Comparison of ENCODE assay signal across 16 cellular contexts in the genomic region with DNA sequence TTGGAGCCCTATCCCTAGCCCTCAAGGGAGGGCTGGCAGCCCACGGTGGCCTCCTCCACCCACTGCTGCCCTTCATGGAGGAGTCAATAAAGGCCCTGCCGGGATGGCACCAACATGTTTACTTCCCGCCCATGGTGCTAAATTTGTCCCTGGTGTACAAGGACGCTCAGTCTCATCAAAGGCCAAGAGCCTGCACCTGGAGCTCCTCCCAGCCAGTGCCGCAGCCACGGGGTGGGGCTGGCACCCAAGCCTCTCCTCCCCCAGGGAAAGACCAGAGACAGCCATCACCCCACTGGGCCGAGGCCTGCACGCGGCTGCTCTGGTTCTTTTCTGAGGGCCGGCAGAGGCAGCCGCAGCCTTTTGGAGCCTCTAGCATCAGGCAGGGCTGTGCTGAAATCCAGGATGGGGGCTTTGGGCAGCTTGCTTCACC. TPM values are rescaled to one million over a fixed set of nuclear protein-coding genes. Genes with fewer than 3 reads are reported as not detected.
A peak's percentile ranks its signal among the peaks of the same experiment; 100 is the strongest.
DNase-seq lines count a peak whose midpoint lies in the region; ATAC-seq and TF ChIP-seq lines count a peak whose summit lies in the region.
"Had no signal": no experiment of that assay in that cellular context is flagged by ENCODE, and none has a peak within 500 bp of the region (broad histone marks: within the 10 kb centered on the region; RNA-seq: fewer than 3 reads in every experiment).

No MANE protein-coding gene starts in this region.

- H3K9ac ChIP-seq in OCI-LY1 (ENCODE audit: low read length) (peak overlapping the region; percentile 8; the same call in 1 of the 2 replicates), liver (ENCODE audit: low read depth in 1 of 2, low read length in 2 of 2) (no peak overlapping the region)

- intact Hi-C loops in heart right ventricle (cut with DNase I): loop anchor here in 2 of 10 donors (10.0 kb wide), 1 partner anchor 117 kb away; no protein-coding TSS in a partner anchor
- intact Hi-C loops in gastrocnemius medialis (cut with DNase I; ENCODE audit: low total_unique reads): loop anchor here (2.0 kb wide), 1 partner anchor 33 kb away; no protein-coding TSS in a partner anchor

- 76 to 82% methylated on average over 11 of the region's 11 CpGs for WGBS in heart right ventricle, 2 donors
- WGBS in liver: 60% methylated on average over 11 of the region's 11 CpGs

- H2AFZ ChIP-seq in OCI-LY1 (ENCODE audit: low read length): no peak overlapping the region

- H3K9me3 ChIP-seq in OCI-LY1 (ENCODE audit: low read length) (no peaks in the 10 kb centered on the region), heart right ventricle (no peaks in the 10 kb centered on the region), liver (ENCODE audit: control insufficient read depth in 4 of 4, low read length in 3 of 4) (no peaks in the 10 kb centered on the region), gastrocnemius medialis (no peaks in the 10 kb centered on the region)

- H3K27me3 ChIP-seq in OCI-LY1 (ENCODE audit: insufficient read depth, low read length): no peaks in the 10 kb centered on the region
- peaks cover 0 to 17% (median 0%) of the 10 kb centered on the region in 7 donors for H3K27me3 ChIP-seq in heart right ventricle
- no peaks in the 10 kb centered on the region for H3K27me3 ChIP-seq in liver (ENCODE audit: control insufficient read depth in 4 of 4, insufficient read depth in 4 of 4, low read length in 3 of 4)
- H3K27me3 ChIP-seq in gastrocnemius medialis: no peaks in the 10 kb centered on the region

- no peak overlapping the region; the same call in 1 of the 2 replicates for H3K4me2 ChIP-seq in OCI-LY1 (ENCODE audit: low read length)

- in situ Hi-C loops in gastrocnemius medialis (cut with MboI; ENCODE audit: low sequenced_read_pairs in 4 of 4): no loop called here

- H3F3A ChIP-seq in OCI-LY1 (ENCODE audit: insufficient read depth, low read length): no peaks in the 10 kb centered on the region

- no peak for TF ChIP-seq POLR2A in gastrocnemius medialis (IDR thresholded peaks at IDR 0.05)

- H4K20me1 ChIP-seq in OCI-LY1 (ENCODE audit: insufficient read depth, low read length): no peaks in the 10 kb centered on the region

- no peaks in the 10 kb centered on the region for H3K79me2 ChIP-seq in OCI-LY1 (ENCODE audit: insufficient read depth, low read length)

- H3K9me2 ChIP-seq in OCI-LY1 (ENCODE audit: low read depth, low read length): no peaks in the 10 kb centered on the region

- peak; percentile 47 to 53 for TF ChIP-seq RAD21 in liver (IDR thresholded peaks at IDR 0.05)

- H3K4me1 ChIP-seq in OCI-LY1 (ENCODE audit: insufficient read depth, low read length, severe bottlenecking): peaks cover 73% of the 10 kb centered on the region
- H3K4me1 ChIP-seq in heart right ventricle: peaks cover 5 to 20% (median 16%) of the 10 kb centered on the region in 9 donors
- peaks cover 3 to 19% (median 13%) of the 10 kb centered on the region in 4 donors for H3K4me1 ChIP-seq in liver (ENCODE audit: control insufficient read depth in 4 of 4, insufficient read depth in 4 of 4, low read length in 3 of 4)
- peaks cover 16 to 27% of the 10 kb centered on the region in 2 donors for H3K4me1 ChIP-seq in gastrocnemius medialis

- H3K36me3 ChIP-seq in OCI-LY1 (ENCODE audit: insufficient read depth, low read length): no peaks in the 10 kb centered on the region
- no peaks in the 10 kb centered on the region for H3K36me3 ChIP-seq in heart right ventricle
- H3K36me3 ChIP-seq in liver (ENCODE audit: control insufficient read depth in 4 of 4, insufficient read depth in 3 of 4, low read depth in 1 of 4, low read length in 3 of 4): no peaks in the 10 kb centered on the region
- H3K36me3 ChIP-seq in gastrocnemius medialis: no peaks in the 10 kb centered on the region

- H3K27ac ChIP-seq in OCI-LY1 (ENCODE audit: low read depth, low read length, poor library complexity, severe bottlenecking) (peak overlapping the region; percentile 84), heart right ventricle (no peak overlapping the region), liver (ENCODE audit: low read depth in 1 of 2, low read length in 2 of 2) (peak overlapping the region; percentile 2 to 39), gastrocnemius medialis (peak overlapping the region in 3 of 4 donors; percentile 24 to 64 (median 33))
- H3K27ac ChIP-seq: SK-N-MC had no signal

- DNase-seq in heart right ventricle: peak in 1 of 2 donors; percentile 18
- DNase-seq in gastrocnemius medialis: peak; percentile 52 to 70
- DNase-seq in DMS53 (lab: John Stamatoyannopoulos, UW): no peak
- no peak for DNase-seq in HuH-7.5 (ENCODE audit: low spot score)
- no peak for DNase-seq in HPDE6-E6E7 (ENCODE audit: extremely low spot score)
- DNase-seq: ACHN, DMS 273 treated with DMSO at 0.1 percent for 48 hours, H9, KBM-7, NCI-H1436, NCI-H1930, NCI-H2171, NCI-H526 had no signal

- ATAC-seq in heart right ventricle (peak in 6 of 8 donors; percentile 11 to 77 (median 43)), gastrocnemius medialis (peak; percentile 59 to 89)

- H3K4me3 ChIP-seq in OCI-LY1 (ENCODE audit: low read depth, low read length, poor library complexity, severe bottlenecking) (no peak overlapping the region), heart right ventricle (no peak overlapping the region), liver (ENCODE audit: low read depth in 1 of 3, low read length in 3 of 3) (no peak overlapping the region), gastrocnemius medialis (no peak overlapping the region)
- H3K4me3 ChIP-seq: SK-N-MC had no signal

- TF ChIP-seq CTCF in OCI-LY1 (IDR thresholded peaks at IDR 0.05; ENCODE audit: low read length) (no peak), heart right ventricle (IDR thresholded peaks at IDR 0.05) (no peak), liver (IDR thresholded peaks at IDR 0.05; ENCODE audit: low read depth, low read length, missing input control) (no peak), gastrocnemius medialis (IDR thresholded peaks at IDR 0.05 in 4 of 5, conservative IDR thresholded peaks at IDR 0.05 in 1 of 5) (no peak)

TF ChIP-seq in liver, 16 proteins besides CTCF, POLR2A, EP300 and RAD21 (continues in another document):
- peak in 1 of 2 donors; percentile 42 for TF ChIP-seq EGR1 (IDR thresholded peaks at IDR 0.05; ENCODE audit: low read depth in 2 of 2)
- peak; percentile 66 for TF ChIP-seq SP1 (IDR thresholded peaks at IDR 0.05)
- TF ChIP-seq, protein P1, sequence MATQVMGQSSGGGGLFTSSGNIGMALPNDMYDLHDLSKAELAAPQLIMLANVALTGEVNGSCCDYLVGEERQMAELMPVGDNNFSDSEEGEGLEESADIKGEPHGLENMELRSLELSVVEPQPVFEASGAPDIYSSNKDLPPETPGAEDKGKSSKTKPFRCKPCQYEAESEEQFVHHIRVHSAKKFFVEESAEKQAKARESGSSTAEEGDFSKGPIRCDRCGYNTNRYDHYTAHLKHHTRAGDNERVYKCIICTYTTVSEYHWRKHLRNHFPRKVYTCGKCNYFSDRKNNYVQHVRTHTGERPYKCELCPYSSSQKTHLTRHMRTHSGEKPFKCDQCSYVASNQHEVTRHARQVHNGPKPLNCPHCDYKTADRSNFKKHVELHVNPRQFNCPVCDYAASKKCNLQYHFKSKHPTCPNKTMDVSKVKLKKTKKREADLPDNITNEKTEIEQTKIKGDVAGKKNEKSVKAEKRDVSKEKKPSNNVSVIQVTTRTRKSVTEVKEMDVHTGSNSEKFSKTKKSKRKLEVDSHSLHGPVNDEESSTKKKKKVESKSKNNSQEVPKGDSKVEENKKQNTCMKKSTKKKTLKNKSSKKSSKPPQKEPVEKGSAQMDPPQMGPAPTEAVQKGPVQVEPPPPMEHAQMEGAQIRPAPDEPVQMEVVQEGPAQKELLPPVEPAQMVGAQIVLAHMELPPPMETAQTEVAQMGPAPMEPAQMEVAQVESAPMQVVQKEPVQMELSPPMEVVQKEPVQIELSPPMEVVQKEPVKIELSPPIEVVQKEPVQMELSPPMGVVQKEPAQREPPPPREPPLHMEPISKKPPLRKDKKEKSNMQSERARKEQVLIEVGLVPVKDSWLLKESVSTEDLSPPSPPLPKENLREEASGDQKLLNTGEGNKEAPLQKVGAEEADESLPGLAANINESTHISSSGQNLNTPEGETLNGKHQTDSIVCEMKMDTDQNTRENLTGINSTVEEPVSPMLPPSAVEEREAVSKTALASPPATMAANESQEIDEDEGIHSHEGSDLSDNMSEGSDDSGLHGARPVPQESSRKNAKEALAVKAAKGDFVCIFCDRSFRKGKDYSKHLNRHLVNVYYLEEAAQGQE (IDR thresholded peaks at IDR 0.05): no peak
- peak; percentile 44 to 74 for TF ChIP-seq HNF4A (conservative IDR thresholded peaks at IDR 0.05)
- TF ChIP-seq HNF4G (IDR thresholded peaks at IDR 0.05): no peak
- peak; percentile 81 for TF ChIP-seq FOXA2 (IDR thresholded peaks at IDR 0.05)
- TF ChIP-seq JUND (IDR thresholded peaks at IDR 0.05): no peak
- TF ChIP-seq, protein P2, sequence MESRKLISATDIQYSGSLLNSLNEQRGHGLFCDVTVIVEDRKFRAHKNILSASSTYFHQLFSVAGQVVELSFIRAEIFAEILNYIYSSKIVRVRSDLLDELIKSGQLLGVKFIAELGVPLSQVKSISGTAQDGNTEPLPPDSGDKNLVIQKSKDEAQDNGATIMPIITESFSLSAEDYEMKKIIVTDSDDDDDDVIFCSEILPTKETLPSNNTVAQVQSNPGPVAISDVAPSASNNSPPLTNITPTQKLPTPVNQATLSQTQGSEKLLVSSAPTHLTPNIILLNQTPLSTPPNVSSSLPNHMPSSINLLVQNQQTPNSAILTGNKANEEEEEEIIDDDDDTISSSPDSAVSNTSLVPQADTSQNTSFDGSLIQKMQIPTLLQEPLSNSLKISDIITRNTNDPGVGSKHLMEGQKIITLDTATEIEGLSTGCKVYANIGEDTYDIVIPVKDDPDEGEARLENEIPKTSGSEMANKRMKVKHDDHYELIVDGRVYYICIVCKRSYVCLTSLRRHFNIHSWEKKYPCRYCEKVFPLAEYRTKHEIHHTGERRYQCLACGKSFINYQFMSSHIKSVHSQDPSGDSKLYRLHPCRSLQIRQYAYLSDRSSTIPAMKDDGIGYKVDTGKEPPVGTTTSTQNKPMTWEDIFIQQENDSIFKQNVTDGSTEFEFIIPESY (IDR thresholded peaks at IDR 0.05): no peak
- no peak for TF ChIP-seq TAF1 (conservative IDR thresholded peaks at IDR 0.05)
- TF ChIP-seq, protein P3, sequence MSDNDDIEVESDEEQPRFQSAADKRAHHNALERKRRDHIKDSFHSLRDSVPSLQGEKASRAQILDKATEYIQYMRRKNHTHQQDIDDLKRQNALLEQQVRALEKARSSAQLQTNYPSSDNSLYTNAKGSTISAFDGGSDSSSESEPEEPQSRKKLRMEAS (IDR thresholded peaks at IDR 0.05): no peak
- TF ChIP-seq, protein P4, sequence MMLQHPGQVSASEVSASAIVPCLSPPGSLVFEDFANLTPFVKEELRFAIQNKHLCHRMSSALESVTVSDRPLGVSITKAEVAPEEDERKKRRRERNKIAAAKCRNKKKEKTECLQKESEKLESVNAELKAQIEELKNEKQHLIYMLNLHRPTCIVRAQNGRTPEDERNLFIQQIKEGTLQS (IDR thresholded peaks at IDR 0.05): no peak
- TF ChIP-seq YY1 (IDR thresholded peaks at IDR 0.05): peak; percentile 91

RNA-seq across cellular contexts. Expression of a gene that starts 34.8 kb away (rescaled TPM):
- 10 to 100 TPM; 38.4 to 92.3 (median 43.6) TPM for total RNA-seq in heart right ventricle
- polyA plus RNA-seq in heart right ventricle: 10 to 100 TPM; 22.6 to 39.1 TPM
- total RNA-seq in liver: 100 to 1,000 TPM in 1 of 2 donors, 10 to 100 TPM in 1; 41.5 to 116 TPM
- 100 to 1,000 TPM in 1 of 2 donors, 10 to 100 TPM in 1; 46.8 to 101 TPM for polyA plus RNA-seq in liver
- 100 to 1,000 TPM in 3 of 4 donors, 10 to 100 TPM in 1; 70.8 to 224 (median 160) TPM for total RNA-seq in gastrocnemius medialis

Comparison
In these comparisons a context has a peak if more than half of its experiments do, and no peak if none do; other contexts are left out.
1. H3K27ac ChIP-seq: peak in OCI-LY1 (single experiment), liver (2 of 2) and gastrocnemius medialis (3 of 4); none in heart right ventricle (0 of 10).
2. DNase-seq: peak in gastrocnemius medialis (2 of 2); none in DMS53 (single experiment), HuH-7.5 (single experiment) and HPDE6-E6E7 (single experiment).